8 cellular contexts compared by ENCODE assay signal in the genomic region with DNA sequence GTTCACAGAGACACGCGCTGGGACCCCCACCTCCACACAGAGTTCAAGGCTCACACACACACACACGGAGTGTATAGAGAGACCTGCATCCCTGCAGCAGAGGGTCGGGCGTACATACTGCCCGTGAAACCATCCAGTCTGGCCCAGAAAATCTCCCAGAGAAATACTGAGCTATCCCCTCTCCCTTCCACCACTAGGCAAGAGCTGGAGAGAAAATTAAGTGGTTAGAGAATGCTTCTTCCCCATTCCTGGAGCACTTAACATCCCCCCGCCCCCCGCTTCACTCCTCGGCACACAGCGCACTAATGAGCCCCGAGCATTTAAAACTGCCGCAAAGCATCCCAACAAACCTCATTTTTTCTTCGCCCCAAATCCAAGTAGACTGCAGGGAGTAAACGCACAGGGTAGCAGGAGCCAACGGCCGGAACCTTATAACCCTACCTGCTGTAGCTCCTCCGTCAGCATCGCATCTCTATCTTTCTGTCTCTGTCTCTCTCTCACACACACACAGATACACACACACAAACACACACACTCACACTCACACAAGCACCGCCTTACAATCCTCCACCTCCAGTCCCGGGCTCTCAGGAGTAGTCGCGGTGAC. TPM values are rescaled to one million over a fixed set of nuclear protein-coding genes. Genes with fewer than 3 reads are reported as not detected.
DNase-seq lines count a peak whose midpoint lies in the region; ATAC-seq lines count a peak whose summit lies in the region.

No MANE protein-coding gene starts in this region.

- DNase-seq in activated gamma-delta T cell treated with Interleukin-2 at 50 U/mL for 16 hours (peak; percentile 10), activated gamma-delta T cell (lab: John Stamatoyannopoulos, UW) (no peak), right cardiac atrium (peak in 2 of 3 donors; percentile 60 to 67), skeletal muscle cell (ENCODE audit: low read depth) (no peak)
- peak; percentile 2 for DNase-seq in activated gamma-delta T cell treated with anti-CD3 and anti-CD28 coated beads, Interleukin-2, amount 50 U/mL, for 16 hours (ENCODE audit: low read depth)

- H3K4me1 ChIP-seq in right cardiac atrium (ENCODE audit: control insufficient read depth, insufficient read depth, low read length), result peaks cover 1% of the 10 kb centered on the region

- H3K4me3 ChIP-seq in right cardiac atrium (ENCODE audit: low read length) (peak overlapping the region; percentile 72), skeletal muscle cell (ENCODE audit: low read depth, low read length) (peak overlapping the region; percentile 92)

- H3K9me3 ChIP-seq in KOPT-K1 (ENCODE audit: insufficient read depth, low read length, poor library complexity, severe bottlenecking), result no peaks in the 10 kb centered on the region
- H3K9me3 ChIP-seq in right cardiac atrium (ENCODE audit: control insufficient read depth, low read length), result no peaks in the 10 kb centered on the region

- ATAC-seq in right cardiac atrium, result no peak
- no peak for ATAC-seq in GM18861 (IDR thresholded peaks at IDR 0.05; ENCODE audit: unreplicated experiment)
- no peak for ATAC-seq in GM18868 (IDR thresholded peaks at IDR 0.05; ENCODE audit: unreplicated experiment)

- intact Hi-C loops in right cardiac atrium (cut with DNase I), result loop anchor here in 2 of 4 donors (10.0 kb wide), 3 partner anchors 187 to 713 kb away; no protein-coding TSS in a partner anchor

- peak overlapping the region; percentile 66 for H3K27ac ChIP-seq in KOPT-K1 (ENCODE audit: low read depth, low read length, poor library complexity, severe bottlenecking)
- peak overlapping the region; percentile 82 for H3K27ac ChIP-seq in right cardiac atrium (ENCODE audit: low read length)

- no peaks in the 10 kb centered on the region for H3K36me3 ChIP-seq in KOPT-K1 (ENCODE audit: insufficient read depth, low read length)

- H3K27me3 ChIP-seq in right cardiac atrium (ENCODE audit: control insufficient read depth, insufficient read depth), result no peaks in the 10 kb centered on the region

- under 1% methylated on average over 22 of the region's 22 CpGs for WGBS in right cardiac atrium

RNA-seq across cellular contexts. Expression of a gene that starts 0.4 kb away (rescaled TPM):
- total RNA-seq in right cardiac atrium, result 1 to 10 TPM; 4.6 to 5.1 (median 4.9) TPM
- polyA plus RNA-seq in right cardiac atrium, result 4.7 TPM

Comparison
In these comparisons a context has a peak if more than half of its experiments do, and no peak if none do; other contexts are left out.
1. DNase-seq: peak in activated gamma-delta T cell treated with Interleukin-2 at 50 U/mL for 16 hours (single experiment), activated gamma-delta T cell treated with anti-CD3 and anti-CD28 coated beads, Interleukin-2, amount 50 U/mL, for 16 hours (single experiment) and right cardiac atrium (2 of 3); none in activated gamma-delta T cell (single experiment) and skeletal muscle cell (single experiment).